ENCODE assay signal across 10 cellular contexts in genomic region chr6:136225496-136225895, GRCh38. TPM values are rescaled to one million over a fixed set of nuclear protein-coding genes. Genes with fewer than 3 reads are reported as not detected.
DNase-seq lines count a peak whose midpoint lies in the region; ATAC-seq and TF ChIP-seq lines count a peak whose summit lies in the region.
"Had no signal": no experiment of that assay in that cellular context is flagged by ENCODE, and none has a peak within 500 bp of the region (broad histone marks: within the 10 kb centered on the region; RNA-seq: fewer than 3 reads in every experiment).

No MANE protein-coding gene starts in this region.

- H3K4me1 Mint-ChIP-seq in activated T-cell treated with anti-CD3 and anti-CD28 coated beads, Interleukin-2, amount 50 U/mL, for 72 hours (ENCODE audit: low read depth): peaks cover 19% of the 10 kb centered on the region
- peaks cover 30% of the 10 kb centered on the region for H3K4me1 Mint-ChIP-seq in nephron

- no peak for TF ChIP-seq CTCF in nephron (IDR thresholded peaks at IDR 0.05; ENCODE audit: unreplicated experiment in 3 of 3)

- H3K4me3 Mint-ChIP-seq in activated T-cell treated with anti-CD3 and anti-CD28 coated beads, Interleukin-2, amount 50 U/mL, for 72 hours: no peak overlapping the region
- H3K4me3 Mint-ChIP-seq in nephron: no peak overlapping the region

- H3K27ac Mint-ChIP-seq in activated T-cell treated with anti-CD3 and anti-CD28 coated beads, Interleukin-2, amount 50 U/mL, for 72 hours: no peak overlapping the region
- H3K27ac Mint-ChIP-seq in nephron: peak overlapping the region in 2 of 3 experiments; percentile 98

- peaks cover 8 to 14% of the 10 kb centered on the region in 2 donors for H3K36me3 Mint-ChIP-seq in activated T-cell treated with anti-CD3 and anti-CD28 coated beads, Interleukin-2, amount 50 U/mL, for 72 hours (ENCODE audit: insufficient read depth in 2 of 2)
- no peaks in the 10 kb centered on the region for H3K36me3 Mint-ChIP-seq in nephron (ENCODE audit: low read depth)

- H3K9me3 Mint-ChIP-seq in activated T-cell treated with anti-CD3 and anti-CD28 coated beads, Interleukin-2, amount 50 U/mL, for 72 hours: peaks cover 4 to 5% of the 10 kb centered on the region in 2 donors
- peaks cover 26% of the 10 kb centered on the region for H3K9me3 Mint-ChIP-seq in nephron

- ATAC-seq in activated T-cell treated with anti-CD3 and anti-CD28 coated beads, Interleukin-2, amount 50 U/mL, for 72 hours (replicated peaks in 1 of 2): peak; percentile 33 to 43
- no peak for ATAC-seq in HG02759 (IDR thresholded peaks at IDR 0.05; ENCODE audit: unreplicated experiment)

- DNase-seq in EH (ENCODE audit: low read depth) (peak; percentile 12), HK-2 (ENCODE audit: unreplicated experiment) (peak; percentile 11), 8988T (no peak), NCI-H2107 treated with DMSO at 0.1 percent for 48 hours (lab: John Stamatoyannopoulos, UW; ENCODE audit: unreplicated experiment) (no peak), mucosa of gallbladder (ENCODE audit: low spot score) (no peak)
- DNase-seq in activated T-cell treated with anti-CD3 and anti-CD28 coated beads, Interleukin-2, amount 50 U/mL, for 72 hours: peak; percentile 16 to 26
- DNase-seq: aorta, NCI-H2029 had no signal

- H3K27me3 Mint-ChIP-seq in activated T-cell treated with anti-CD3 and anti-CD28 coated beads, Interleukin-2, amount 50 U/mL, for 72 hours (ENCODE audit: low read depth): no peaks in the 10 kb centered on the region
- no peaks in the 10 kb centered on the region for H3K27me3 Mint-ChIP-seq in nephron (ENCODE audit: low read depth)

RNA-seq across cellular contexts. Expression of gene MTFR2, which starts 24.6 kb away (rescaled TPM):
- total RNA-seq in activated T-cell treated with anti-CD3 and anti-CD28 coated beads, Interleukin-2, amount 50 U/mL, for 72 hours: 10 to 100 TPM; 29.4 to 34.3 TPM
- total RNA-seq in mucosa of gallbladder: 0.58 TPM

Comparison
In these comparisons a context has a peak if more than half of its experiments do, and no peak if none do; other contexts are left out.
1. DNase-seq: peak in EH (single experiment), HK-2 (single experiment) and activated T-cell treated with anti-CD3 and anti-CD28 coated beads, Interleukin-2, amount 50 U/mL, for 72 hours (2 of 2); none in 8988T (single experiment), NCI-H2107 treated with DMSO at 0.1 percent for 48 hours (single experiment) and mucosa of gallbladder (single experiment).
2. RNA of gene MTFR2, which starts 24.6 kb away (total RNA-seq): 29.4 to 34.3 TPM in activated T-cell treated with anti-CD3 and anti-CD28 coated beads, Interleukin-2, amount 50 U/mL, for 72 hours; 0.58 TPM in mucosa of gallbladder (single experiment); every median in the first group is over 10 times any median in the second.